35 cellular contexts compared by ENCODE assay signal in genomic region chr16:3766177-3766576, GRCh38.
"Had no signal": no experiment of that assay in that cellular context is flagged by ENCODE, and none has a peak within 500 bp of the region (broad histone marks: within the 10 kb centered on the region; RNA-seq: fewer than 3 reads in every experiment).

No MANE protein-coding gene starts in this region.

- H3K27ac Mint-ChIP-seq: activated naive CD4-positive, alpha-beta T cell treated with anti-CD3 and anti-CD28 coated beads for 36 hours; activated naive CD4-positive, alpha-beta T cell treated with anti-CD3 and anti-CD28 coated beads, Interleukin-2, amount 10 ng/mL, durations not matched to agents 7 days and 5 days; activated naive CD8-positive, alpha-beta T cell; activated naive CD8-positive, alpha-beta T cell treated with anti-CD3 and anti-CD28 coated beads for 36 hours; activated naive CD8-positive, alpha-beta T cell treated with anti-CD3 and anti-CD28 coated beads, Interleukin-2, amount 10 ng/mL, durations not matched to agents 7 days and 5 days; activated T-cell treated with anti-CD3 and anti-CD28 coated beads, Interleukin-2, amount 50 U/mL, for 72 hours; activated T-helper 1 cell treated with anti-CD3 and anti-CD28 coated beads, Interleukin-12 subunit alpha, Interleukin-12 subunit beta, Interleukin-2, Interleukin-4 antibody, amounts not matched to agents 30 ng/mL and 10 ng/mL and 1 ng/mL, durations not matched to agents 14 hours and 24 hours and 36 hours; activated T-helper 17 cell treated with anti-CD3 and anti-CD28 coated beads, Interleukin-2, amount 50 U/mL, for 72 hours; activated T-helper 2 cell treated with anti-CD3 and anti-CD28 coated beads, Interferon-gamma antibody, Interleukin-2, Interleukin-4, amounts not matched to agents 10 μg/mL and 5 μg/mL and 100 μg/mL, durations not matched to agents 14 hours and 24 hours and 36 hours had no signal

- DNase-seq: activated effector memory CD4-positive, alpha-beta T cell treated with anti-CD3 and anti-CD28 coated beads, Interleukin-2, amount 50 U/mL, for 16 hours; activated effector memory CD4-positive, alpha-beta T cell treated with Interleukin-2 at 50 U/mL for 16 hours; activated gamma-delta T cell; activated gamma-delta T cell treated with Interleukin-2 at 50 U/mL for 16 hours; activated naive CD4-positive, alpha-beta T cell; activated naive CD4-positive, alpha-beta T cell treated with anti-CD3 and anti-CD28 coated beads for 36 hours; activated naive CD4-positive, alpha-beta T cell treated with anti-CD3 and anti-CD28 coated beads, Interleukin-2, amount 10 ng/mL, durations not matched to agents 7 days and 5 days; activated naive CD4-positive, alpha-beta T cell treated with anti-CD3 and anti-CD28 coated beads, Interleukin-2, amount 50 U/mL, for 16 hours; activated naive CD4-positive, alpha-beta T cell treated with Interleukin-2 at 50 U/mL for 16 hours; activated naive CD8-positive, alpha-beta T cell treated with anti-CD3 and anti-CD28 coated beads for 36 hours; activated naive CD8-positive, alpha-beta T cell treated with anti-CD3 and anti-CD28 coated beads, Interleukin-2, amount 10 ng/mL, durations not matched to agents 7 days and 5 days; activated naive CD8-positive, alpha-beta T cell treated with anti-CD3 and anti-CD28 coated beads, Interleukin-2, amount 50 U/mL, for 24 hours; activated T-cell treated with anti-CD3 and anti-CD28 coated beads for 4 hours; activated T-cell treated with anti-CD3 and anti-CD28 coated beads, Interleukin-2, amount 50 U/mL, for 1 hour; activated T-cell treated with anti-CD3 and anti-CD28 coated beads, Interleukin-2, amount 50 U/mL, for 4 hours; activated T-cell treated with anti-CD3 and anti-CD28 coated beads, Interleukin-2, amount 50 U/mL, for 48 hours; activated T-cell treated with anti-CD3 and anti-CD28 coated beads, Interleukin-2, amount 50 U/mL, for 72 hours; amniotic stem cell; amygdala; anterior cingulate cortex; aorta; body of pancreas; brain microvascular endothelial cell; caudate nucleus; central memory CD4-positive, alpha-beta T cell; cerebellar nuclear complex had no signal

- H3K4me3 Mint-ChIP-seq: activated naive CD4-positive, alpha-beta T cell treated with anti-CD3 and anti-CD28 coated beads for 36 hours; activated naive CD4-positive, alpha-beta T cell treated with anti-CD3 and anti-CD28 coated beads, Interleukin-2, amount 10 ng/mL, durations not matched to agents 7 days and 5 days; activated naive CD4-positive, alpha-beta T cell treated with anti-CD3 and anti-CD28 coated beads, Interleukin-2, amount 50 U/mL, for 24 hours; activated naive CD8-positive, alpha-beta T cell; activated naive CD8-positive, alpha-beta T cell treated with anti-CD3 and anti-CD28 coated beads for 36 hours; activated naive CD8-positive, alpha-beta T cell treated with anti-CD3 and anti-CD28 coated beads, Interleukin-2, amount 10 ng/mL, durations not matched to agents 7 days and 5 days; activated naive CD8-positive, alpha-beta T cell treated with anti-CD3 and anti-CD28 coated beads, Interleukin-2, amount 50 U/mL, for 24 hours; activated T-cell treated with anti-CD3 and anti-CD28 coated beads, Interleukin-2, amount 50 U/mL, for 24 hours; activated T-cell treated with anti-CD3 and anti-CD28 coated beads, Interleukin-2, amount 50 U/mL, for 4 hours; activated T-cell treated with anti-CD3 and anti-CD28 coated beads, Interleukin-2, amount 50 U/mL, for 72 hours; activated T-helper 1 cell treated with anti-CD3 and anti-CD28 coated beads, Interleukin-12 subunit alpha, Interleukin-12 subunit beta, Interleukin-2, Interleukin-4 antibody, amounts not matched to agents 30 ng/mL and 10 ng/mL and 1 ng/mL, durations not matched to agents 14 hours and 24 hours and 36 hours; activated T-helper 17 cell treated with anti-CD3 and anti-CD28 coated beads, Interleukin-2, amount 50 U/mL, for 72 hours; brain; central memory CD8-positive, alpha-beta T cell had no signal

- ATAC-seq: activated naive CD4-positive, alpha-beta T cell treated with anti-CD3 and anti-CD28 coated beads, Interleukin-2, amount 50 U/mL, for 72 hours; activated naive CD8-positive, alpha-beta T cell treated with anti-CD3 and anti-CD28 coated beads, Interleukin-2, amount 50 U/mL, for 24 hours; activated T-cell treated with anti-CD3 and anti-CD28 coated beads, Interleukin-2, amount 50 U/mL, for 4 hours; activated T-cell treated with anti-CD3 and anti-CD28 coated beads, Interleukin-2, amount 50 U/mL, for 72 hours; activated T-helper 17 cell treated with anti-CD3 and anti-CD28 coated beads, Interleukin-2, amount 50 U/mL, for 72 hours; body of pancreas had no signal

- H3K27me3 Mint-ChIP-seq: activated naive CD4-positive, alpha-beta T cell treated with anti-CD3 and anti-CD28 coated beads, Interleukin-2, amount 10 ng/mL, durations not matched to agents 7 days and 5 days; activated naive CD4-positive, alpha-beta T cell treated with anti-CD3 and anti-CD28 coated beads, Interleukin-2, amount 50 U/mL, for 24 hours; activated naive CD8-positive, alpha-beta T cell; activated naive CD8-positive, alpha-beta T cell treated with anti-CD3 and anti-CD28 coated beads for 36 hours; activated naive CD8-positive, alpha-beta T cell treated with anti-CD3 and anti-CD28 coated beads, Interleukin-2, amount 10 ng/mL, durations not matched to agents 7 days and 5 days; activated naive CD8-positive, alpha-beta T cell treated with anti-CD3 and anti-CD28 coated beads, Interleukin-2, amount 50 U/mL, for 24 hours; activated T-cell treated with anti-CD3 and anti-CD28 coated beads, Interleukin-2, amount 50 U/mL, for 24 hours; activated T-helper 17 cell treated with anti-CD3 and anti-CD28 coated beads, Interleukin-2, amount 50 U/mL, for 72 hours; brain; central memory CD8-positive, alpha-beta T cell had no signal

- H3K9me3 Mint-ChIP-seq: activated naive CD4-positive, alpha-beta T cell treated with anti-CD3 and anti-CD28 coated beads for 36 hours; activated naive CD4-positive, alpha-beta T cell treated with anti-CD3 and anti-CD28 coated beads, Interleukin-2, amount 10 ng/mL, durations not matched to agents 7 days and 5 days; activated naive CD4-positive, alpha-beta T cell treated with anti-CD3 and anti-CD28 coated beads, Interleukin-2, amount 50 U/mL, for 24 hours; activated naive CD4-positive, alpha-beta T cell treated with anti-CD3 and anti-CD28 coated beads, Interleukin-2, amount 50 U/mL, for 72 hours; activated naive CD8-positive, alpha-beta T cell treated with anti-CD3 and anti-CD28 coated beads for 36 hours; activated naive CD8-positive, alpha-beta T cell treated with anti-CD3 and anti-CD28 coated beads, Interleukin-2, amount 10 ng/mL, durations not matched to agents 7 days and 5 days; activated naive CD8-positive, alpha-beta T cell treated with anti-CD3 and anti-CD28 coated beads, Interleukin-2, amount 50 U/mL, for 24 hours; activated T-cell treated with anti-CD3 and anti-CD28 coated beads, Interleukin-2, amount 50 U/mL, for 24 hours; activated T-cell treated with anti-CD3 and anti-CD28 coated beads, Interleukin-2, amount 50 U/mL, for 4 hours; activated T-cell treated with anti-CD3 and anti-CD28 coated beads, Interleukin-2, amount 50 U/mL, for 72 hours; activated T-helper 1 cell treated with anti-CD3 and anti-CD28 coated beads, Interleukin-12 subunit alpha, Interleukin-12 subunit beta, Interleukin-2, Interleukin-4 antibody, amounts not matched to agents 30 ng/mL and 10 ng/mL and 1 ng/mL, durations not matched to agents 14 hours and 24 hours and 36 hours; activated T-helper 17 cell treated with anti-CD3 and anti-CD28 coated beads, Interleukin-2, amount 50 U/mL, for 72 hours; activated T-helper 2 cell treated with anti-CD3 and anti-CD28 coated beads, Interferon-gamma antibody, Interleukin-2, Interleukin-4, amounts not matched to agents 10 μg/mL and 5 μg/mL and 100 μg/mL, durations not matched to agents 14 hours and 24 hours and 36 hours; brain; central memory CD8-positive, alpha-beta T cell had no signal

- H3K4me1 Mint-ChIP-seq: activated naive CD4-positive, alpha-beta T cell treated with anti-CD3 and anti-CD28 coated beads, Interleukin-2, amount 10 ng/mL, durations not matched to agents 7 days and 5 days; activated naive CD4-positive, alpha-beta T cell treated with anti-CD3 and anti-CD28 coated beads, Interleukin-2, amount 50 U/mL, for 24 hours; activated naive CD8-positive, alpha-beta T cell treated with anti-CD3 and anti-CD28 coated beads for 36 hours; activated T-helper 17 cell treated with anti-CD3 and anti-CD28 coated beads, Interleukin-2, amount 50 U/mL, for 72 hours had no signal
